Comparison of ENCODE assay signal across 17 cellular contexts in genomic region chr10:132355297-132355696, GRCh38.
"Had no signal": no experiment of that assay in that cellular context is flagged by ENCODE, and none has a peak within 500 bp of the region (broad histone marks: within the 10 kb centered on the region; RNA-seq: fewer than 3 reads in every experiment).

No MANE protein-coding gene starts in this region.

- H3K9me3 Mint-ChIP-seq: natural killer cell treated with Interleukin-12 subunit alpha and Interleukin-12 subunit beta and Interleukin-15 and Interleukin-18, amount 100 ng/mL, for 72 hours had no signal

- H3K36me3 ChIP-seq: gastrocnemius medialis, neutrophil, right atrium auricular region had no signal

- H3K9me3 ChIP-seq: gastrocnemius medialis, lower lobe of right lung, neutrophil, right atrium auricular region, tibial artery, upper lobe of left lung, vagina had no signal

- H3K4me3 Mint-ChIP-seq: memory B cell; natural killer cell treated with Interleukin-12 subunit alpha and Interleukin-12 subunit beta and Interleukin-15 and Interleukin-18, amount 100 ng/mL, for 72 hours had no signal

- H3K4me1 ChIP-seq: gastrocnemius medialis, lower lobe of right lung, right atrium auricular region, tibial artery, upper lobe of left lung, vagina had no signal

- ATAC-seq: gastrocnemius medialis; left lobe of liver; lower lobe of right lung; natural killer cell treated with Interleukin-12 subunit alpha and Interleukin-12 subunit beta and Interleukin-15 and Interleukin-18, amount 100 ng/mL, for 72 hours; stimulated activated naive CD8-positive, alpha-beta T cell treated with anti-CD3 and anti-CD28 coated beads, Interleukin-15, Interleukin-2, amounts not matched to agents 100 U/mL and 50 U/mL, for 24 hours had no signal

- DNase-seq: cortex of kidney; effector memory CD4-positive, alpha-beta T cell; gastrocnemius medialis; islet precursor cell; lower lobe of right lung; midbrain; small intestine; stimulated activated CD4-positive, alpha-beta T cell treated with anti-CD3 and anti-CD28 coated beads, Interleukin-2, amount 100 ng/mL, for 48 hours; stimulated activated naive CD8-positive, alpha-beta T cell treated with anti-CD3 and anti-CD28 coated beads, Interleukin-15, Interleukin-2, amounts not matched to agents 100 U/mL and 50 U/mL, for 24 hours had no signal

- H3K27ac Mint-ChIP-seq: memory B cell had no signal

- H3K36me3 Mint-ChIP-seq: natural killer cell treated with Interleukin-12 subunit alpha and Interleukin-12 subunit beta and Interleukin-15 and Interleukin-18, amount 100 ng/mL, for 72 hours had no signal

- H3K4me3 ChIP-seq: gastrocnemius medialis, lower lobe of right lung, right atrium auricular region, tibial artery, upper lobe of left lung, vagina had no signal

- H3K27ac ChIP-seq: gastrocnemius medialis, lower lobe of right lung, neutrophil, right atrium auricular region, tibial artery, upper lobe of left lung, vagina had no signal

- H3K27me3 Mint-ChIP-seq: memory B cell; natural killer cell treated with Interleukin-12 subunit alpha and Interleukin-12 subunit beta and Interleukin-15 and Interleukin-18, amount 100 ng/mL, for 72 hours had no signal

- H3K27me3 ChIP-seq: gastrocnemius medialis, neutrophil, right atrium auricular region, tibial artery, upper lobe of left lung, vagina had no signal
